ENCODE assay signal across 34 cellular contexts in the genomic region with DNA sequence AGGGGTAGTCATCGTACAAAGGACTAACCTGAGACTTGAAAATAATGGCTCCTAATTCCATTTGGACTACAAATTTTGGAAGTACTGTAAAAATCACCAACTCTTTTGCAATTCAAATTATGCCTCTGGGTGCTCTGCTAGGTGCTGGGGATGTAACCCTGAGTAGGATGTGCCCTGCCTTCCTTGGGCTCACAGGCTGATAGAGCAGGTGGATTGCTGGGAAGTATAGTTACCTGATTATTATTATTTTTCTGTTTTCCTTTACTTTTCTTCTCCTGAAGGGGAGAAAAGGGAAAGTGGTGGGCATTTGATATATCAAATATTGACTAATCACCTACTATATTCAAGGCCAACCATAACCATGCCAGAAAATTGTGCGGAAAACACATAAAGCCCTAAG.
"Had no signal": no experiment of that assay in that cellular context is flagged by ENCODE, and none has a peak within 500 bp of the region (broad histone marks: within the 10 kb centered on the region; RNA-seq: fewer than 3 reads in every experiment).

No MANE protein-coding gene starts in this region.

- H3K27ac Mint-ChIP-seq: activated CD4-positive, alpha-beta memory T cell treated with anti-CD3 and anti-CD28 coated beads, Interleukin-2, amount 10 ng/mL, durations not matched to agents 7 days and 5 days; activated CD4-positive, alpha-beta T cell treated with anti-CD3 and anti-CD28 coated beads for 36 hours; activated CD4-positive, alpha-beta T cell treated with anti-CD3 and anti-CD28 coated beads, Interleukin-2, amount 10 ng/mL, durations not matched to agents 7 days and 5 days; activated CD8-positive, alpha-beta memory T cell treated with anti-CD3 and anti-CD28 coated beads, Interleukin-2, amount 10 ng/mL, durations not matched to agents 7 days and 5 days; activated CD8-positive, alpha-beta T cell treated with anti-CD3 and anti-CD28 coated beads, Interleukin-2, amount 10 ng/mL, durations not matched to agents 7 days and 5 days; activated naive CD4-positive, alpha-beta T cell treated with anti-CD3 and anti-CD28 coated beads for 36 hours; activated naive CD4-positive, alpha-beta T cell treated with anti-CD3 and anti-CD28 coated beads, Interleukin-2, amount 50 U/mL, for 72 hours; activated naive CD8-positive, alpha-beta T cell treated with anti-CD3 and anti-CD28 coated beads for 36 hours; activated T-cell treated with anti-CD3 and anti-CD28 coated beads, Interleukin-2, amount 50 U/mL, for 24 hours; activated T-helper 2 cell treated with anti-CD3 and anti-CD28 coated beads, Interferon-gamma antibody, Interleukin-2, Interleukin-4, amounts not matched to agents 10 μg/mL and 5 μg/mL and 100 μg/mL, durations not matched to agents 14 hours and 24 hours and 36 hours; T-helper 1 cell treated with Interleukin-12 subunit alpha and Interleukin-12 subunit beta and Interleukin-4 antibody, amounts not matched to agents 30 μg/mL and 1 μg/mL, for 36 hours; T-helper 2 cell treated with Interferon-gamma antibody and Interleukin-4, amounts not matched to agents 5 μg/mL and 100 μg/mL, for 36 hours had no signal

- H3K4me3 ChIP-seq: adrenal gland, body of pancreas, breast epithelium had no signal

- H3K4me1 ChIP-seq: breast epithelium had no signal

- H3K9me3 ChIP-seq: adrenal gland, body of pancreas, breast epithelium had no signal

- ATAC-seq: activated CD4-positive, alpha-beta T cell treated with anti-CD3 and anti-CD28 coated beads for 36 hours; activated CD4-positive, CD25-positive, alpha-beta regulatory T cell treated with anti-CD3 and anti-CD28 coated beads, Interleukin-2, amount 50 U/mL, for 24 hours; activated CD8-positive, alpha-beta memory T cell treated with anti-CD3 and anti-CD28 coated beads, Interleukin-2, amount 10 ng/mL, durations not matched to agents 7 days and 5 days; activated CD8-positive, alpha-beta T cell treated with anti-CD3 and anti-CD28 coated beads, Interleukin-2, amount 10 ng/mL, durations not matched to agents 7 days and 5 days; activated naive CD4-positive, alpha-beta T cell treated with anti-CD3 and anti-CD28 coated beads, Interleukin-2, amount 50 U/mL, for 72 hours; body of pancreas had no signal

- DNase-seq: activated CD4-positive, alpha-beta memory T cell treated with anti-CD3 and anti-CD28 coated beads, Interleukin-2, amount 10 ng/mL, durations not matched to agents 7 days and 5 days; activated CD4-positive, alpha-beta T cell treated with anti-CD3 and anti-CD28 coated beads for 1 hour; activated CD4-positive, alpha-beta T cell treated with anti-CD3 and anti-CD28 coated beads for 36 hours; activated CD4-positive, alpha-beta T cell treated with anti-CD3 and anti-CD28 coated beads for 48 hours; activated CD4-positive, alpha-beta T cell treated with anti-CD3 and anti-CD28 coated beads, Interleukin-2, amount 10 ng/mL, durations not matched to agents 7 days and 5 days; activated CD4-positive, alpha-beta T cell treated with anti-CD3 and anti-CD28 coated beads, Interleukin-2, amount 50 U/mL, for 48 hours; activated CD4-positive, CD25-positive, alpha-beta regulatory T cell; activated CD8-positive, alpha-beta memory T cell treated with anti-CD3 and anti-CD28 coated beads for 24 hours; activated CD8-positive, alpha-beta memory T cell treated with anti-CD3 and anti-CD28 coated beads, Interleukin-2, amount 10 ng/mL, durations not matched to agents 7 days and 5 days; activated CD8-positive, alpha-beta memory T cell treated with anti-CD3 and anti-CD28 coated beads, Interleukin-2, amount 50 U/mL, for 48 hours; activated CD8-positive, alpha-beta T cell treated with anti-CD3 and anti-CD28 coated beads, Interleukin-2, amount 10 ng/mL, durations not matched to agents 7 days and 5 days; activated effector memory CD4-positive, alpha-beta T cell treated with Interleukin-2 at 50 U/mL for 16 hours; activated gamma-delta T cell treated with Interleukin-2 at 50 U/mL for 16 hours; activated naive CD4-positive, alpha-beta T cell; activated naive CD4-positive, alpha-beta T cell treated with anti-CD3 and anti-CD28 coated beads for 36 hours; activated naive CD4-positive, alpha-beta T cell treated with anti-CD3 and anti-CD28 coated beads, Interleukin-2, amount 50 U/mL, for 16 hours; activated naive CD8-positive, alpha-beta T cell treated with anti-CD3 and anti-CD28 coated beads for 36 hours; activated T-cell treated with anti-CD3 and anti-CD28 coated beads, Interleukin-2, amount 50 U/mL, for 24 hours; activated T-cell treated with anti-CD3 and anti-CD28 coated beads, Interleukin-2, amount 50 U/mL, for 48 hours; adrenal gland; amniotic stem cell; aorta; body of pancreas; brain microvascular endothelial cell; central memory CD4-positive, alpha-beta T cell; T-helper 1 cell; T-helper 2 cell; T-helper 9 cell had no signal

- H3K36me3 ChIP-seq: adrenal gland, breast epithelium had no signal

- H3K4me3 Mint-ChIP-seq: activated CD4-positive, alpha-beta memory T cell treated with anti-CD3 and anti-CD28 coated beads, Interleukin-2, amount 10 ng/mL, durations not matched to agents 7 days and 5 days; activated CD4-positive, alpha-beta T cell treated with anti-CD3 and anti-CD28 coated beads for 36 hours; activated CD4-positive, alpha-beta T cell treated with anti-CD3 and anti-CD28 coated beads, Interleukin-2, amount 10 ng/mL, durations not matched to agents 7 days and 5 days; activated CD8-positive, alpha-beta memory T cell treated with anti-CD3 and anti-CD28 coated beads, Interleukin-2, amount 10 ng/mL, durations not matched to agents 7 days and 5 days; activated CD8-positive, alpha-beta T cell treated with anti-CD3 and anti-CD28 coated beads, Interleukin-2, amount 10 ng/mL, durations not matched to agents 7 days and 5 days; activated naive CD4-positive, alpha-beta T cell treated with anti-CD3 and anti-CD28 coated beads for 36 hours; activated naive CD8-positive, alpha-beta T cell treated with anti-CD3 and anti-CD28 coated beads for 36 hours; activated T-cell treated with anti-CD3 and anti-CD28 coated beads, Interleukin-2, amount 50 U/mL, for 24 hours; T-helper 1 cell treated with Interleukin-12 subunit alpha and Interleukin-12 subunit beta and Interleukin-4 antibody, amounts not matched to agents 30 μg/mL and 1 μg/mL, for 36 hours; T-helper 2 cell treated with Interferon-gamma antibody and Interleukin-4, amounts not matched to agents 5 μg/mL and 100 μg/mL, for 36 hours had no signal

- H3K27me3 Mint-ChIP-seq: activated CD4-positive, alpha-beta memory T cell treated with anti-CD3 and anti-CD28 coated beads, Interleukin-2, amount 10 ng/mL, durations not matched to agents 7 days and 5 days; activated CD4-positive, alpha-beta T cell treated with anti-CD3 and anti-CD28 coated beads for 36 hours; activated CD4-positive, alpha-beta T cell treated with anti-CD3 and anti-CD28 coated beads, Interleukin-2, amount 10 ng/mL, durations not matched to agents 7 days and 5 days; activated CD8-positive, alpha-beta memory T cell treated with anti-CD3 and anti-CD28 coated beads, Interleukin-2, amount 10 ng/mL, durations not matched to agents 7 days and 5 days; activated naive CD8-positive, alpha-beta T cell treated with anti-CD3 and anti-CD28 coated beads for 36 hours; activated T-cell treated with anti-CD3 and anti-CD28 coated beads, Interleukin-2, amount 50 U/mL, for 24 hours had no signal

- H3K9me3 Mint-ChIP-seq: activated CD4-positive, alpha-beta memory T cell treated with anti-CD3 and anti-CD28 coated beads, Interleukin-2, amount 10 ng/mL, durations not matched to agents 7 days and 5 days; activated naive CD4-positive, alpha-beta T cell treated with anti-CD3 and anti-CD28 coated beads for 36 hours; activated naive CD4-positive, alpha-beta T cell treated with anti-CD3 and anti-CD28 coated beads, Interleukin-2, amount 50 U/mL, for 72 hours; activated T-cell treated with anti-CD3 and anti-CD28 coated beads, Interleukin-2, amount 50 U/mL, for 24 hours; T-helper 1 cell treated with Interleukin-12 subunit alpha and Interleukin-12 subunit beta and Interleukin-4 antibody, amounts not matched to agents 30 μg/mL and 1 μg/mL, for 36 hours had no signal

- H3K4me1 Mint-ChIP-seq: activated CD4-positive, alpha-beta memory T cell treated with anti-CD3 and anti-CD28 coated beads, Interleukin-2, amount 10 ng/mL, durations not matched to agents 7 days and 5 days; activated CD4-positive, alpha-beta T cell treated with anti-CD3 and anti-CD28 coated beads, Interleukin-2, amount 10 ng/mL, durations not matched to agents 7 days and 5 days; activated CD8-positive, alpha-beta memory T cell treated with anti-CD3 and anti-CD28 coated beads, Interleukin-2, amount 10 ng/mL, durations not matched to agents 7 days and 5 days; activated naive CD8-positive, alpha-beta T cell treated with anti-CD3 and anti-CD28 coated beads for 36 hours had no signal
